ENCODE assay signal across 18 cellular contexts in genomic region chr12:116125981-116126566, GRCh38.
DNase-seq lines count a peak whose midpoint lies in the region; TF ChIP-seq lines count a peak whose summit lies in the region.
"Had no signal": no experiment of that assay in that cellular context is flagged by ENCODE, and none has a peak within 500 bp of the region (broad histone marks: within the 10 kb centered on the region; RNA-seq: fewer than 3 reads in every experiment).

No MANE protein-coding gene starts in this region.

- no peak overlapping the region for H3K4me3 Mint-ChIP-seq in osteocyte (ENCODE audit: unreplicated experiment)
- no peak overlapping the region for H3K4me3 Mint-ChIP-seq in T-helper 2 cell treated with Interferon-gamma antibody and Interleukin-4, amounts not matched to agents 5 μg/mL and 100 μg/mL, for 36 hours

- no peaks in the 10 kb centered on the region for H3K27me3 Mint-ChIP-seq in osteocyte (ENCODE audit: unreplicated experiment)
- no peaks in the 10 kb centered on the region for H3K27me3 Mint-ChIP-seq in T-helper 2 cell treated with Interferon-gamma antibody and Interleukin-4, amounts not matched to agents 5 μg/mL and 100 μg/mL, for 36 hours (ENCODE audit: low read depth)

- peaks cover 89% of the 10 kb centered on the region for H3K4me1 Mint-ChIP-seq in osteocyte (ENCODE audit: unreplicated experiment)
- peaks cover 47% of the 10 kb centered on the region for H3K4me1 Mint-ChIP-seq in T-helper 2 cell treated with Interferon-gamma antibody and Interleukin-4, amounts not matched to agents 5 μg/mL and 100 μg/mL, for 36 hours (ENCODE audit: low read depth)

- H3K36me3 Mint-ChIP-seq in osteocyte (ENCODE audit: unreplicated experiment): no peaks in the 10 kb centered on the region
- no peaks in the 10 kb centered on the region for H3K36me3 Mint-ChIP-seq in T-helper 2 cell treated with Interferon-gamma antibody and Interleukin-4, amounts not matched to agents 5 μg/mL and 100 μg/mL, for 36 hours (ENCODE audit: low read depth)

- no peak overlapping the region for H3K4me3 ChIP-seq in fibroblast of mammary gland (ENCODE audit: control insufficient read depth, low read depth, low read length)
- H3K4me3 ChIP-seq: heart right ventricle, lung, ovary, upper lobe of left lung had no signal

- H3K27ac Mint-ChIP-seq in osteocyte (ENCODE audit: unreplicated experiment): peak overlapping the region; percentile 5
- no peak overlapping the region for H3K27ac Mint-ChIP-seq in T-helper 2 cell treated with Interferon-gamma antibody and Interleukin-4, amounts not matched to agents 5 μg/mL and 100 μg/mL, for 36 hours

- DNase-seq in NCI-H82 (lab: John Stamatoyannopoulos, UW): peak; percentile 16
- DNase-seq in NCI-H82 treated with DMSO at 0.1 percent for 48 hours (lab: John Stamatoyannopoulos, UW; ENCODE audit: unreplicated experiment): no peak
- peak; percentile 40 for DNase-seq in NOMO-1 treated with DMSO at 0.1 percent for 48 hours (lab: John Stamatoyannopoulos, UW; ENCODE audit: unreplicated experiment)
- DNase-seq in fibroblast of mammary gland (ENCODE audit: low read depth): peak; percentile 51
- no peak for DNase-seq in osteocyte (ENCODE audit: extremely low spot score, unreplicated experiment)
- no peak for DNase-seq in NCI-H774 (lab: John Stamatoyannopoulos, UW)
- no peak for DNase-seq in T-helper 2 cell treated with Interferon-gamma antibody and Interleukin-4, amounts not matched to agents 5 μg/mL and 100 μg/mL, for 36 hours (ENCODE audit: low spot score)
- DNase-seq in stimulated activated CD4-positive, alpha-beta T cell treated with anti-CD3 and anti-CD28 coated beads, Interleukin-15, amount 100 ng/mL, for 24 hours: no peak
- DNase-seq: activated CD4-positive, alpha-beta T cell treated with anti-CD3 and anti-CD28 coated beads for 4 hours; activated T-cell treated with anti-CD3 and anti-CD28 coated beads, Interleukin-2, amount 50 U/mL, for 48 hours; amygdala; GOT3; heart right ventricle; NCI-H748 treated with DMSO at 0.1 percent for 48 hours; ovary; SW 1271 had no signal

- TF ChIP-seq CTCF in fibroblast of mammary gland (conservative IDR thresholded peaks at IDR 0.05; ENCODE audit: control insufficient read depth, insufficient read depth, low read depth, low read length) (no peak), osteocyte (IDR thresholded peaks at IDR 0.05) (no peak)

- no peaks in the 10 kb centered on the region for H3K9me3 Mint-ChIP-seq in osteocyte (ENCODE audit: unreplicated experiment)
- no peaks in the 10 kb centered on the region for H3K9me3 Mint-ChIP-seq in T-helper 2 cell treated with Interferon-gamma antibody and Interleukin-4, amounts not matched to agents 5 μg/mL and 100 μg/mL, for 36 hours

Comparison
In these comparisons a context has a peak if more than half of its experiments do, and no peak if none do; other contexts are left out.
1. DNase-seq: peak in NCI-H82 (single experiment), NOMO-1 treated with DMSO at 0.1 percent for 48 hours (single experiment) and fibroblast of mammary gland (single experiment); none in NCI-H82 treated with DMSO at 0.1 percent for 48 hours (single experiment), osteocyte (single experiment), NCI-H774 (single experiment), T-helper 2 cell treated with Interferon-gamma antibody and Interleukin-4, amounts not matched to agents 5 μg/mL and 100 μg/mL, for 36 hours (single experiment) and stimulated activated CD4-positive, alpha-beta T cell treated with anti-CD3 and anti-CD28 coated beads, Interleukin-15, amount 100 ng/mL, for 24 hours (single experiment).